1 cellular context compared by ENCODE assay signal in the genomic region with DNA sequence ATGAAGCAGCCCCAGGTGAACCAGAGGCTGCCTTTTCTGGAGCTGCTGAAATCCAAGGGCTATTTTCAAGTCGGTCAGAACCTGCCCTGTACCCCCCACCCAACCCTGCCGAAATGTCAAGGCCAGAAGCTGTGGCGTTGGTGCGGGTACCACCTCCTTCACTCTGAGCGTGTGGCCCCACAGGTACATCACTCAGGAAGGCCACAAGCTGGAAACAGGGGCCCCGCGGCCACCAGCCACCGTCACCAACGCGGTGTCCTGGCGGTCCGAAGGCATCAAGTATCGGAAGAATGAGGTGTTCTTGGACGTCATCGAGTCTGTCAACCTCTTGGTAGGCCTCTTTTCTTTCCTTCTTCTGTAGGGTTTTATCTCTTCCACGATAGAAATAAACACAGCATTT.
TF ChIP-seq lines count a peak whose summit lies in the region.

No MANE protein-coding gene starts in this region.

TF ChIP-seq in WTC11, 78 proteins besides CTCF, POLR2A, EP300 and RAD21 (continued from another document):
- no peak for TF ChIP-seq FOXP4 (CRISPR knock-in tag; IDR thresholded peaks at IDR 0.05)
- no peak for TF ChIP-seq ZNF232 (CRISPR knock-in tag; IDR thresholded peaks at IDR 0.05)
- TF ChIP-seq NR2C2 (CRISPR knock-in tag; IDR thresholded peaks at IDR 0.05) = no peak
- TF ChIP-seq ATF1 (CRISPR knock-in tag; IDR thresholded peaks at IDR 0.05) = no peak
- no peak for TF ChIP-seq SP1 (CRISPR knock-in tag; conservative IDR thresholded peaks at IDR 0.05)
- TF ChIP-seq NR3C1 (CRISPR knock-in tag; conservative IDR thresholded peaks at IDR 0.05; ENCODE audit: low read depth) = no peak
